In genomic region chr10:97081621-97082235, GRCh38 we compare ENCODE assay signal across 8 cellular contexts.
DNase-seq lines count a peak whose midpoint lies in the region; ATAC-seq and TF ChIP-seq lines count a peak whose summit lies in the region.

No MANE protein-coding gene starts in this region.

- H3K27ac ChIP-seq in SU-DHL-6 (ENCODE audit: low read depth, low read length) = no peak overlapping the region
- H3K27ac ChIP-seq in iPS DF 6.9 (ENCODE audit: low read length) = no peak overlapping the region

- no peaks in the 10 kb centered on the region for H3K27me3 ChIP-seq in SU-DHL-6 (ENCODE audit: low read length)
- H3K27me3 ChIP-seq in adipocyte (replicated peaks; ENCODE audit: control insufficient read depth, insufficient read depth, low read length) = peaks cover 57% of the 10 kb centered on the region
- no peaks in the 10 kb centered on the region for H3K27me3 ChIP-seq in iPS DF 6.9 (ENCODE audit: control insufficient read depth, insufficient read depth, low read length)

- DNase-seq in AG09309 (ENCODE audit: low read depth) (peak; percentile 7), HCEC 1CT (peak; percentile 37), adipocyte (ENCODE audit: low read depth) (peak; percentile 63), iPS DF 6.9 (ENCODE audit: low read depth, low spot score) (peak; percentile 64), NCI-H187 (lab: John Stamatoyannopoulos, UW) (no peak)
- peak; percentile 62 for DNase-seq in stimulated activated CD4-positive, alpha-beta T cell treated with anti-CD3 and anti-CD28 coated beads, Interleukin-4, amount 100 ng/mL, for 1 hour

- H3K4me3 ChIP-seq in AG09309 (ENCODE audit: control insufficient read depth, low read depth, low read length) (no peak overlapping the region), SU-DHL-6 (ENCODE audit: insufficient read depth, low read length, poor library complexity, severe bottlenecking) (no peak overlapping the region), adipocyte (ENCODE audit: low read length) (no peak overlapping the region), iPS DF 6.9 (ENCODE audit: low read length) (no peak overlapping the region)

- no peaks in the 10 kb centered on the region for H3K4me1 ChIP-seq in adipocyte (ENCODE audit: control insufficient read depth, insufficient read depth, low read length)
- H3K4me1 ChIP-seq in iPS DF 6.9 (ENCODE audit: control insufficient read depth, insufficient read depth, low read length) = peaks cover 6% of the 10 kb centered on the region

- no peak overlapping the region for H3K4me2 ChIP-seq in SU-DHL-6 (ENCODE audit: low read depth, low read length, poor library complexity, severe bottlenecking)

- no peak overlapping the region for H2AFZ ChIP-seq in SU-DHL-6 (ENCODE audit: low read depth, low read length, severe bottlenecking)

- no peaks in the 10 kb centered on the region for H4K20me1 ChIP-seq in SU-DHL-6 (ENCODE audit: low read depth, low read length)

- no peak for ATAC-seq in GM19351 (IDR thresholded peaks at IDR 0.05; ENCODE audit: unreplicated experiment)

- H3K79me2 ChIP-seq in SU-DHL-6 (ENCODE audit: insufficient read depth, low read length) = no peaks in the 10 kb centered on the region

- TF ChIP-seq CTCF in AG09309 (IDR thresholded peaks at IDR 0.05; ENCODE audit: control insufficient read depth, insufficient read depth, low read depth, low read length, missing control alignments) (peak; percentile 93), SU-DHL-6 (IDR thresholded peaks at IDR 0.05; ENCODE audit: insufficient read depth, low read length, poor library complexity, severe bottlenecking) (peak; percentile 51)

- no peak overlapping the region for H3K9ac ChIP-seq in SU-DHL-6 (ENCODE audit: low read length)
- H3K9ac ChIP-seq in adipocyte (ENCODE audit: low read length) = no peak overlapping the region

- WGBS in iPS DF 6.9 (ENCODE audit: insufficient coverage, insufficient read length) = no CpG with 5 or more reads among the region's 6 CpGs

- no peaks in the 10 kb centered on the region for H3K9me3 ChIP-seq in SU-DHL-6 (ENCODE audit: insufficient read depth, low read length)
- H3K9me3 ChIP-seq in adipocyte (ENCODE audit: control insufficient read depth, low read length) = no peaks in the 10 kb centered on the region
- H3K9me3 ChIP-seq in iPS DF 6.9 (ENCODE audit: control insufficient read depth, insufficient read depth, low read length) = no peaks in the 10 kb centered on the region

- no peaks in the 10 kb centered on the region for H3K9me2 ChIP-seq in SU-DHL-6 (replicated peaks; ENCODE audit: insufficient read depth, low read length)

- H3K36me3 ChIP-seq in SU-DHL-6 (ENCODE audit: low read length) (no peaks in the 10 kb centered on the region), adipocyte (ENCODE audit: control insufficient read depth, insufficient read depth, low read length, severe bottlenecking) (no peaks in the 10 kb centered on the region), iPS DF 6.9 (ENCODE audit: control insufficient read depth, insufficient read depth, low read length) (no peaks in the 10 kb centered on the region)

- no peaks in the 10 kb centered on the region for H3F3A ChIP-seq in SU-DHL-6 (ENCODE audit: insufficient read depth)

Comparison
In these comparisons a context has a peak if more than half of its experiments do, and no peak if none do; other contexts are left out.
1. DNase-seq: peak in AG09309 (single experiment), HCEC 1CT (single experiment), adipocyte (single experiment), iPS DF 6.9 (single experiment) and stimulated activated CD4-positive, alpha-beta T cell treated with anti-CD3 and anti-CD28 coated beads, Interleukin-4, amount 100 ng/mL, for 1 hour (single experiment); none in NCI-H187 (0 of 2).